ENCODE assay signal across 8 cellular contexts in genomic region chr4:47463235-47463956, GRCh38. TPM values are rescaled to one million over a fixed set of nuclear protein-coding genes. Genes with fewer than 3 reads are reported as not detected.
A peak's percentile ranks its signal among the peaks of the same experiment; 100 is the strongest.
DNase-seq lines count a peak whose midpoint lies in the region; ATAC-seq, FAIRE-seq and TF ChIP-seq lines count a peak whose summit lies in the region.

TSS of gene COMMD8 (minus strand) at chr4:47463702. CDS start at chr4:47463651, 51 bp downstream.

- no peaks in the 10 kb centered on the region for H3K36me3 ChIP-seq in small intestine (ENCODE audit: control insufficient read depth in 2 of 2, insufficient read depth in 2 of 2, low read length in 2 of 2)

- TF ChIP-seq CTCF in AG09309 (IDR thresholded peaks at IDR 0.05; ENCODE audit: control insufficient read depth, insufficient read depth, low read depth, low read length, missing control alignments): peak; percentile 17
- TF ChIP-seq CTCF in WI38 (IDR thresholded peaks at IDR 0.05; ENCODE audit: low read depth, low read length): 0 out of 2 replicates have a peak, but pooled peaks have one; percentile 9
- peak; percentile 36 for TF ChIP-seq CTCF in cardiac fibroblast (IDR thresholded peaks at IDR 0.05; ENCODE audit: low read depth, low read length)

- no peaks in the 10 kb centered on the region for H3K27me3 ChIP-seq in small intestine (ENCODE audit: control insufficient read depth in 2 of 2, insufficient read depth in 2 of 2, low read length in 2 of 2)

- peaks cover 7 to 8% of the 10 kb centered on the region in 2 donors for H3K4me1 ChIP-seq in small intestine (ENCODE audit: control insufficient read depth in 2 of 2, insufficient read depth in 1 of 2, low read depth in 1 of 2, low read length in 1 of 2)

- DNase-seq in AG09309 (ENCODE audit: low read depth) (peak; percentile 75), NCI-H2227 treated with DMSO at 0.1 percent for 48 hours (lab: John Stamatoyannopoulos, UW) (peak; percentile 89), cardiac fibroblast (ENCODE audit: low read depth in 2 of 2) (peak; percentile 97 to 98), iPS-NIHi11 (ENCODE audit: low spot score) (peak; percentile 96), small intestine (peak; percentile 97)

- WGBS in small intestine, 3 donors: 0 to 1% (median 0%) methylated on average over 49 to 51 of the region's 51 CpGs

- H3K4me3 ChIP-seq in AG09309 (ENCODE audit: control insufficient read depth, low read depth, low read length) (peak within 1 kb of the TSS; percentile 95), WI38 (ENCODE audit: low read depth, low read length) (peak within 1 kb of the TSS; percentile 75), cardiac fibroblast (replicated peaks in 1 of 2; ENCODE audit: low read depth in 2 of 2, low read length in 2 of 2) (peak within 1 kb of the TSS; percentile 85 to 95), small intestine (ENCODE audit: low read depth in 1 of 2, low read length in 2 of 2) (peak within 1 kb of the TSS; percentile 64 to 92)

- H3K27ac ChIP-seq in small intestine (ENCODE audit: low read depth in 1 of 2, low read length in 1 of 2): peak within 1 kb of the TSS; percentile 69

- ATAC-seq in GM18909 (IDR thresholded peaks at IDR 0.05; ENCODE audit: poor library complexity, unreplicated experiment) (peak; percentile 95), HG03175 (IDR thresholded peaks at IDR 0.05; ENCODE audit: unreplicated experiment) (peak; percentile 89)

- no peaks in the 10 kb centered on the region for H3K9me3 ChIP-seq in small intestine (ENCODE audit: control insufficient read depth, low read depth)

- FAIRE-seq in small intestine (lab: Jason Lieb, UNC): no peak

RNA-seq across cellular contexts. Expression of gene COMMD8, which starts in this region (rescaled TPM):
- 10 to 100 TPM; 26.7 to 36.5 (median 34.3) TPM for polyA plus RNA-seq in small intestine

Comparison
In these comparisons a context has a peak if more than half of its experiments do, and no peak if none do; other contexts are left out.
1. Peak in every context shown above with its lines: DNase-seq, ATAC-seq, H3K4me3 ChIP-seq and H3K27ac ChIP-seq.